8 cellular contexts compared by ENCODE assay signal in genomic region chr12:111408686-111409402, GRCh38. TPM values are rescaled to one million over a fixed set of nuclear protein-coding genes. Genes with fewer than 3 reads are reported as not detected.
DNase-seq lines count a peak whose midpoint lies in the region; ATAC-seq and FAIRE-seq lines count a peak whose summit lies in the region.

No MANE protein-coding gene starts in this region.

- peak overlapping the region; percentile 54 for H3K9ac ChIP-seq in iPS-15b (ENCODE audit: low read depth, low read length)

- H3K27me3 ChIP-seq in iPS-15b (ENCODE audit: control insufficient read depth, insufficient read depth, low read length), result no peaks in the 10 kb centered on the region

- no peak overlapping the region for H3K4me3 ChIP-seq in iPS-15b (ENCODE audit: low read depth, low read length)

- FAIRE-seq in RCC 7860 (lab: Jason Lieb, UNC), result no peak

- POLR2A ChIA-PET in activated CD4-positive, alpha-beta T cell treated with anti-CD3 and anti-CD28 coated beads for 36 hours (lab: Charles Lee), result interaction anchor here (1.1 to 2.5 kb wide), 3 partner anchors 21 to 36 kb away, joined by 3 to 6 read pairs (median 4); no protein-coding TSS in a partner anchor
- POLR2A ChIA-PET in activated CD4-positive, alpha-beta memory T cell treated with anti-CD3 and anti-CD28 coated beads, Interleukin-2, amount 10 ng/mL, durations not matched to agents 7 days and 5 days (lab: Charles Lee), result interaction anchor here (1.5 to 16.8 kb wide), 3 partner anchors 21 to 276 kb away, joined by 5 to 257 read pairs (median 237); partner anchors contain the start of gene BRAP

- no peaks in the 10 kb centered on the region for H3K9me3 ChIP-seq in iPS-15b (ENCODE audit: control insufficient read depth, insufficient read depth, low read length)

- H3K36me3 ChIP-seq in iPS-15b (ENCODE audit: control insufficient read depth, insufficient read depth, low read length), result peaks cover 2% of the 10 kb centered on the region

- peaks cover 52% of the 10 kb centered on the region for H3K4me1 ChIP-seq in iPS-15b (ENCODE audit: control insufficient read depth, insufficient read depth, low read length)

- ATAC-seq in activated CD4-positive, alpha-beta T cell treated with anti-CD3 and anti-CD28 coated beads for 36 hours, result no peak
- ATAC-seq in stimulated activated naive CD8-positive, alpha-beta T cell treated with anti-CD3 and anti-CD28 coated beads, Interleukin-15, amount 100 ng/mL, for 72 hours, result no peak

- H3K4me3 Mint-ChIP-seq in activated CD4-positive, alpha-beta T cell treated with anti-CD3 and anti-CD28 coated beads for 36 hours, result peak overlapping the region; percentile 94
- H3K4me3 Mint-ChIP-seq in activated CD4-positive, alpha-beta memory T cell treated with anti-CD3 and anti-CD28 coated beads, Interleukin-2, amount 10 ng/mL, durations not matched to agents 7 days and 5 days, result peak overlapping the region; percentile 90
- peak overlapping the region; percentile 89 to 98 for H3K4me3 Mint-ChIP-seq in stimulated activated naive CD8-positive, alpha-beta T cell treated with anti-CD3 and anti-CD28 coated beads, Interleukin-15, amount 100 ng/mL, for 72 hours

- peaks cover 73% of the 10 kb centered on the region for H3K4me1 Mint-ChIP-seq in activated CD4-positive, alpha-beta T cell treated with anti-CD3 and anti-CD28 coated beads for 36 hours
- peaks cover 78% of the 10 kb centered on the region for H3K4me1 Mint-ChIP-seq in activated CD4-positive, alpha-beta memory T cell treated with anti-CD3 and anti-CD28 coated beads, Interleukin-2, amount 10 ng/mL, durations not matched to agents 7 days and 5 days
- H3K4me1 Mint-ChIP-seq in stimulated activated naive CD8-positive, alpha-beta T cell treated with anti-CD3 and anti-CD28 coated beads, Interleukin-15, amount 100 ng/mL, for 72 hours, result peaks cover 82% of the 10 kb centered on the region

- H3K36me3 Mint-ChIP-seq in activated CD4-positive, alpha-beta T cell treated with anti-CD3 and anti-CD28 coated beads for 36 hours (ENCODE audit: low read depth), result peaks cover 16% of the 10 kb centered on the region
- peaks cover 6% of the 10 kb centered on the region for H3K36me3 Mint-ChIP-seq in activated CD4-positive, alpha-beta memory T cell treated with anti-CD3 and anti-CD28 coated beads, Interleukin-2, amount 10 ng/mL, durations not matched to agents 7 days and 5 days (ENCODE audit: low read depth)

- CTCF ChIA-PET in activated CD4-positive, alpha-beta T cell treated with anti-CD3 and anti-CD28 coated beads for 36 hours (lab: Charles Lee), result interaction anchor here (1.5 to 24.4 kb wide), 4 partner anchors 12 to 44 kb away, joined by 5 to 890 read pairs (median 8); no protein-coding TSS in a partner anchor
- CTCF ChIA-PET in activated CD4-positive, alpha-beta memory T cell treated with anti-CD3 and anti-CD28 coated beads, Interleukin-2, amount 10 ng/mL, durations not matched to agents 7 days and 5 days (lab: Charles Lee), result interaction anchor here (0.6 to 2.3 kb wide), 6 partner anchors 12 to 672 kb away, joined by 4 to 11 read pairs (median 5); no protein-coding TSS in a partner anchor

- no peaks in the 10 kb centered on the region for H3K9me3 Mint-ChIP-seq in activated CD4-positive, alpha-beta T cell treated with anti-CD3 and anti-CD28 coated beads for 36 hours (ENCODE audit: low read depth)
- H3K9me3 Mint-ChIP-seq in activated CD4-positive, alpha-beta memory T cell treated with anti-CD3 and anti-CD28 coated beads, Interleukin-2, amount 10 ng/mL, durations not matched to agents 7 days and 5 days, result no peaks in the 10 kb centered on the region
- H3K9me3 Mint-ChIP-seq in stimulated activated naive CD8-positive, alpha-beta T cell treated with anti-CD3 and anti-CD28 coated beads, Interleukin-15, amount 100 ng/mL, for 72 hours, result no peaks in the 10 kb centered on the region

- intact Hi-C loops in activated CD4-positive, alpha-beta T cell treated with anti-CD3 and anti-CD28 coated beads for 36 hours (cut with DNase I, micrococcal nuclease), result loop anchor here (2.0 to 10.0 kb wide), 6 partner anchors 138 to 1006 kb away; partner anchors contain the start of genes NAA25 (in 1 of the 2), PPTC7 (in 1 of the 2), PTPN11 (in 1 of the 2) and RAD9B (in 1 of the 2)

- no peak for DNase-seq in activated CD4-positive, alpha-beta T cell treated with anti-CD3 and anti-CD28 coated beads for 36 hours
- DNase-seq in activated CD4-positive, alpha-beta T cell treated with anti-CD3 and anti-CD28 coated beads, Interleukin-2, amount 50 U/mL, for 4 hours, result no peak
- no peak for DNase-seq in activated CD4-positive, alpha-beta memory T cell treated with anti-CD3 and anti-CD28 coated beads, Interleukin-2, amount 10 ng/mL, durations not matched to agents 7 days and 5 days
- DNase-seq in stimulated activated naive CD8-positive, alpha-beta T cell treated with anti-CD3 and anti-CD28 coated beads, Interleukin-15, amount 100 ng/mL, for 72 hours, result no peak
- DNase-seq in RCC 7860 (ENCODE audit: low spot score) (no peak), OCI-M2 (lab: John Stamatoyannopoulos, UW; ENCODE audit: unreplicated experiment) (no peak), NCI-H526 treated with DMSO at 0.1 percent for 48 hours (lab: John Stamatoyannopoulos, UW) (no peak)

- H3K27me3 Mint-ChIP-seq in activated CD4-positive, alpha-beta T cell treated with anti-CD3 and anti-CD28 coated beads for 36 hours, result no peaks in the 10 kb centered on the region
- H3K27me3 Mint-ChIP-seq in activated CD4-positive, alpha-beta memory T cell treated with anti-CD3 and anti-CD28 coated beads, Interleukin-2, amount 10 ng/mL, durations not matched to agents 7 days and 5 days, result peaks cover 10% of the 10 kb centered on the region
- H3K27me3 Mint-ChIP-seq in stimulated activated naive CD8-positive, alpha-beta T cell treated with anti-CD3 and anti-CD28 coated beads, Interleukin-15, amount 100 ng/mL, for 72 hours, result no peaks in the 10 kb centered on the region

- peak overlapping the region; percentile 61 for H3K27ac Mint-ChIP-seq in activated CD4-positive, alpha-beta T cell treated with anti-CD3 and anti-CD28 coated beads for 36 hours
- H3K27ac Mint-ChIP-seq in activated CD4-positive, alpha-beta memory T cell treated with anti-CD3 and anti-CD28 coated beads, Interleukin-2, amount 10 ng/mL, durations not matched to agents 7 days and 5 days, result peak overlapping the region; percentile 60
- peak overlapping the region; percentile 38 to 91 for H3K27ac Mint-ChIP-seq in stimulated activated naive CD8-positive, alpha-beta T cell treated with anti-CD3 and anti-CD28 coated beads, Interleukin-15, amount 100 ng/mL, for 72 hours

RNA-seq across cellular contexts. Expression of gene SH2B3, which starts 3.1 kb away (rescaled TPM):
- total RNA-seq in activated CD4-positive, alpha-beta T cell treated with anti-CD3 and anti-CD28 coated beads for 36 hours, result 10 to 100 TPM; 29.2 to 32.7 TPM
- total RNA-seq in activated CD4-positive, alpha-beta memory T cell treated with anti-CD3 and anti-CD28 coated beads, Interleukin-2, amount 10 ng/mL, durations not matched to agents 7 days and 5 days, result 10 to 100 TPM; 18.8 to 20.2 TPM

RNA-seq across cellular contexts. Expression of gene PHETA1, which starts 39.9 kb away (rescaled TPM):
- total RNA-seq in activated CD4-positive, alpha-beta T cell treated with anti-CD3 and anti-CD28 coated beads for 36 hours, result 1 to 10 TPM; 1.3 to 1.5 TPM
- under 1 TPM; 0.93 to 0.98 TPM for total RNA-seq in activated CD4-positive, alpha-beta memory T cell treated with anti-CD3 and anti-CD28 coated beads, Interleukin-2, amount 10 ng/mL, durations not matched to agents 7 days and 5 days
